ENCODE assay signal across 8 cellular contexts in the genomic region with DNA sequence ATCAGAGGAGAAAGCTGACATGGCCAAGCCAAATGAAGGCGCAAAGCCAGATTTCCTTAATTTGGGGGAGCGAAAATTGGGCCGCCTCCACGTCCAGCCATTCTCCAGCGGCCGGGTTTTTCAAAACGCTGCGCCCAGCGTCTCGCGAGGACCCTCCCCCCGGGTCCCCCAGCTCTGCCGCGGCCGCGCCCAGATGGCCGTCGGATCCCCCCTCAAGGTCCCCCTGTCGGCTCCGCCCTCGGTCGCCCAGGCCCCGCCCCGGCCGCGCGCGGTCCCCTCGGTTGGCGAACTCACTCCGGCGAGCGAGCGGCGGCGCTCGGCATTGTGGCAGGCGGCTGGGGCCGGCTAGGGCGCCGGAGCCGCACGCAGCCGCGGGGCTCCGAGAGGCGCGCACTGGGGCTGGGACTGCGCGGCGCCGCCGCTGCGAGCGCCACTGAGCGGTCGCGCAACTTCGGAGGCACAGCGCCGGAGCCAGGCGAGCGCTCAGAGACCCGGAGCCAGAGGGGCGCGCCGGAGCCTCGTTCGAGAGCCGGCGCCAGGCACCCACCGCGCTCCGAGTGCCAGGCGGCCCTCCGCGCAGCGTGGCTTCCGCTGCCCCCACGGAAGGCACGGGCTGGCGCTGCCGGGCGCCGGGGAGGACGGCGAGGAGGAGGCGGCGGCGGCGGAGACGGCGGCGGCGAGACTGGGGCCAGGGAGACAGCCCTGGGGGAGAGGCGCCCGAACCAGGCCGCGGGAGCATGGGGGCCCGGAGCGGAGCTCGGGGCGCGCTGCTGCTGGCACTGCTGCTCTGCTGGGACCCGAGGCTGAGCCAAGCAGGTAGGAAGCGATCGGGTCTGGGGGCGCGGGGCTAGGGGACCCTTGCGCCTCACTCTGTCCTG. TPM values are rescaled to one million over a fixed set of nuclear protein-coding genes. Genes with fewer than 3 reads are reported as not detected.
DNase-seq lines count a peak whose midpoint lies in the region; ATAC-seq and TF ChIP-seq lines count a peak whose summit lies in the region.

A gene (plus strand): TSS at position 322 of the 878 bp plus-strand sequence. CDS start 416 bp downstream, at position 738.

- H3K79me2 ChIP-seq in H9 (ENCODE audit: insufficient read depth, low read length): no peaks in the 10 kb centered on the region; the same call in 1 of the 2 replicates

- no peaks in the 10 kb centered on the region; a peak in 2 of 5 replicates for H3K9me3 Mint-ChIP-seq in H9
- H3K9me3 Mint-ChIP-seq in endothelial cell (ENCODE audit: unreplicated experiment): no peaks in the 10 kb centered on the region

- H4K91ac ChIP-seq in H9 (ENCODE audit: insufficient read length, low read depth, low read length) (no peak within 1 kb of the TSS), mesenchymal stem cell (ENCODE audit: low read length) (peak within 1 kb of the TSS; percentile 79)

- no peak within 1 kb of the TSS for H2AK5ac ChIP-seq in H9 (ENCODE audit: insufficient read length, low read length)
- H2AK5ac ChIP-seq in mesenchymal stem cell (ENCODE audit: low read length, severe bottlenecking): no peak within 1 kb of the TSS

- H3K18ac ChIP-seq in H9 (ENCODE audit: insufficient read length, low read depth, low read length) (no peak within 1 kb of the TSS), mesenchymal stem cell (ENCODE audit: low read depth in 1 of 2, low read length in 2 of 2) (peak within 1 kb of the TSS; percentile 90 to 93)

- H4K5ac ChIP-seq in H9 (ENCODE audit: insufficient read length, low read depth, low read length): no peak within 1 kb of the TSS

- no peak within 1 kb of the TSS for H3K56ac ChIP-seq in H9 (ENCODE audit: insufficient read length, low read depth, low read length)

- H2BK120ac ChIP-seq in H9 (ENCODE audit: low read depth, low read length, poor library complexity, severe bottlenecking) (no peak within 1 kb of the TSS), mesenchymal stem cell (ENCODE audit: low read depth, low read length) (peak within 1 kb of the TSS; percentile 87)

- WGBS in H9 (ENCODE audit: extremely low coverage, insufficient read length, low lambda C conversion rate): no CpG with 5 or more reads among the region's 110 CpGs
- WGBS in mesenchymal stem cell: under 1% methylated on average over 78 of the region's 110 CpGs

- H3K4me2 ChIP-seq in H9 (ENCODE audit: insufficient read depth, insufficient read length, low read length) (peak within 1 kb of the TSS; percentile 93), mesenchymal stem cell (ENCODE audit: low read length, poor library complexity, severe bottlenecking) (peak within 1 kb of the TSS; percentile 93)

- H3K23me2 ChIP-seq in H9 (ENCODE audit: insufficient read length, low read depth, low read length, poor library complexity, severe bottlenecking): peaks cover 24% of the 10 kb centered on the region

- TF ChIP-seq CTCF in AG04449 (IDR thresholded peaks at IDR 0.05; ENCODE audit: insufficient read depth, low read length, missing control alignments): peak; percentile 41
- TF ChIP-seq CTCF in H9 (conservative IDR thresholded peaks at IDR 0.05): peak; percentile 46; the same call in 2 of the 3 replicates
- TF ChIP-seq CTCF in endothelial cell (IDR thresholded peaks at IDR 0.05; ENCODE audit: unreplicated experiment): peak; percentile 37

- CTCF ChIA-PET in AG04449 (lab: Yijun Ruan, JAX): interaction anchor here (0.7 to 4.1 kb wide), 17 partner anchors 9 to 453 kb away, joined by 3 to 22 read pairs (median 3); no protein-coding TSS in a partner anchor

- H2AFZ ChIP-seq in H9 (ENCODE audit: low read length) (no peak within 1 kb of the TSS), mesenchymal stem cell (ENCODE audit: low read depth, low read length) (peak within 1 kb of the TSS; percentile 68)

- H3K4me3 ChIP-seq in AG04449 (ENCODE audit: low read depth, low read length): peak within 1 kb of the TSS; percentile 73
- peak within 1 kb of the TSS; percentile 52 to 87 for H3K4me3 ChIP-seq in mesenchymal stem cell (ENCODE audit: insufficient read depth in 1 of 2, low read depth in 1 of 2, low read length in 2 of 2)

- no peak within 1 kb of the TSS for H3T11ph ChIP-seq in H9 (ENCODE audit: low read length)

- H3K4ac ChIP-seq in H9 (ENCODE audit: low read depth, low read length) (no peak within 1 kb of the TSS), mesenchymal stem cell (ENCODE audit: low read depth in 1 of 2, low read length in 2 of 2) (peak within 1 kb of the TSS; percentile 15 to 93)

- peak within 1 kb of the TSS; percentile 82 to 91 for H3K4me3 Mint-ChIP-seq in H9
- peak within 1 kb of the TSS; percentile 100 for H3K4me3 Mint-ChIP-seq in endothelial cell (ENCODE audit: unreplicated experiment)

- no peaks in the 10 kb centered on the region for H4K20me1 ChIP-seq in H9 (ENCODE audit: control insufficient read depth, insufficient read depth, insufficient read length)

- H2BK15ac ChIP-seq in H9 (ENCODE audit: low read depth, low read length) (no peak within 1 kb of the TSS), mesenchymal stem cell (ENCODE audit: low read depth, poor library complexity, severe bottlenecking) (peak within 1 kb of the TSS; percentile 12)

- H3K79me1 ChIP-seq in H9 (ENCODE audit: insufficient read depth, low read depth, low read length, poor library complexity, severe bottlenecking): no peaks in the 10 kb centered on the region
- no peaks in the 10 kb centered on the region for H3K79me1 ChIP-seq in mesenchymal stem cell (replicated peaks; ENCODE audit: low read length, poor library complexity, severe bottlenecking)

- H3K27ac ChIP-seq in H9 (ENCODE audit: insufficient read length, low read depth, low read length) (no peak within 1 kb of the TSS), mesenchymal stem cell (ENCODE audit: low read length, poor library complexity, severe bottlenecking) (no peak within 1 kb of the TSS)

- H3K4me1 ChIP-seq in H9 (ENCODE audit: insufficient read depth, low read length): peaks cover 21% of the 10 kb centered on the region
- H3K4me1 ChIP-seq in mesenchymal stem cell (ENCODE audit: control insufficient read depth, insufficient read depth, low read depth, low read length): peaks cover 25% of the 10 kb centered on the region

- H4K8ac ChIP-seq in H9 (replicated peaks; ENCODE audit: insufficient read length, low read depth, low read length): no peak within 1 kb of the TSS
- peak within 1 kb of the TSS; percentile 68 for H4K8ac ChIP-seq in mesenchymal stem cell (ENCODE audit: low read length)

- H3K14ac ChIP-seq in H9 (ENCODE audit: insufficient read depth, low read length) (peak within 1 kb of the TSS; percentile 36; the same call in 1 of the 2 replicates), mesenchymal stem cell (ENCODE audit: low read length in 2 of 2) (peak within 1 kb of the TSS in 1 of 2 experiments; percentile 97)

- H2BK20ac ChIP-seq in H9 (ENCODE audit: low read depth, low read length, poor library complexity, severe bottlenecking): no peak within 1 kb of the TSS

- no peak for ATAC-seq in GM18861 (IDR thresholded peaks at IDR 0.05; ENCODE audit: unreplicated experiment)

- H3K36me3 Mint-ChIP-seq in H9 (ENCODE audit: insufficient read depth in 1 of 3, low read depth in 3 of 3) (no peaks in the 10 kb centered on the region), endothelial cell (ENCODE audit: low read depth, unreplicated experiment) (peaks cover 20% of the 10 kb centered on the region)

- DNase-seq in AG04449 (ENCODE audit: low read depth, low spot score) (no peak), H9 (peak; percentile 87), NCI-H524 (lab: John Stamatoyannopoulos, UW) (peak; percentile 44 to 65), endothelial cell (ENCODE audit: low spot score) (peak; percentile 91), mesenchymal stem cell (peak; percentile 90)
- DNase-seq in activated CD8-positive, alpha-beta memory T cell treated with anti-CD3 and anti-CD28 coated beads, Interleukin-2, amount 50 U/mL, for 4 hours: peak; percentile 63
- peak; percentile 30 to 51 (median 38) for DNase-seq in stimulated activated CD4-positive, alpha-beta T cell treated with anti-CD3 and anti-CD28 coated beads, TNF-alpha, amount 100 ng/mL, for 48 hours (ENCODE audit: low read depth in 3 of 3)

- H3K9ac ChIP-seq in H9 (ENCODE audit: extremely low read depth, insufficient read length, low read length): peak within 1 kb of the TSS; percentile 6
- peak within 1 kb of the TSS; percentile 83 for H3K9ac ChIP-seq in mesenchymal stem cell (ENCODE audit: low read length)

- no peaks in the 10 kb centered on the region for H3K36me3 ChIP-seq in mesenchymal stem cell (ENCODE audit: control insufficient read depth in 1 of 2, insufficient read depth in 2 of 2, low read depth in 1 of 2, low read length in 2 of 2)

- H3K23ac ChIP-seq in H9 (ENCODE audit: insufficient read length, low read depth, low read length) (no peak within 1 kb of the TSS), mesenchymal stem cell (ENCODE audit: low read length in 2 of 2) (peak within 1 kb of the TSS in 1 of 2 experiments; percentile 91)

- POLR2A ChIA-PET in AG04449 (lab: Yijun Ruan, JAX): interaction anchor here (0.6 to 1.7 kb wide), 6 partner anchors 21 to 48 kb away, joined by 3 to 10 read pairs (median 4); no protein-coding TSS in a partner anchor

- H3K4me1 Mint-ChIP-seq in H9 (peaks cover 52 to 61% of the 10 kb centered on the region in 2 experiments), endothelial cell (ENCODE audit: unreplicated experiment) (peaks cover 33% of the 10 kb centered on the region)

- no peak within 1 kb of the TSS for H2BK12ac ChIP-seq in H9 (ENCODE audit: insufficient read length, low read depth, low read length)
- peak within 1 kb of the TSS in 1 of 2 experiments; percentile 90 for H2BK12ac ChIP-seq in mesenchymal stem cell (ENCODE audit: low read length in 2 of 2)

- H2BK5ac ChIP-seq in H9 (ENCODE audit: insufficient read length, low read length) (no peak within 1 kb of the TSS), mesenchymal stem cell (ENCODE audit: low read depth, low read length, poor library complexity, severe bottlenecking) (no peak within 1 kb of the TSS)

- H3K9me3 ChIP-seq in H9 (ENCODE audit: control insufficient read depth, low read depth, low read length): no peaks in the 10 kb centered on the region
- H3K9me3 ChIP-seq in mesenchymal stem cell (ENCODE audit: control insufficient read depth, low read length): no peaks in the 10 kb centered on the region

- H3K27me3 ChIP-seq in H9 (ENCODE audit: insufficient read depth, low read length): peaks cover 14% of the 10 kb centered on the region; the same call in 1 of the 2 replicates
- H3K27me3 ChIP-seq in mesenchymal stem cell (ENCODE audit: control insufficient read depth in 1 of 2, insufficient read depth in 1 of 2, low read length in 2 of 2): peaks cover 34 to 74% of the 10 kb centered on the region in 2 experiments

- H3K27me3 Mint-ChIP-seq in H9 (ENCODE audit: low read depth) (peaks cover 60% of the 10 kb centered on the region), endothelial cell (ENCODE audit: unreplicated experiment) (peaks cover 13% of the 10 kb centered on the region)

- H3K27ac Mint-ChIP-seq in H9: peak within 1 kb of the TSS in 2 of 3 experiments; percentile 70 to 73; a peak in 2 of 7 replicates
- H3K27ac Mint-ChIP-seq in endothelial cell (ENCODE audit: unreplicated experiment): no peak within 1 kb of the TSS

RNA-seq across cellular contexts. Expression of the gene that starts here (rescaled TPM):
- total RNA-seq in H9 (2021) (28.4 and 29.7 TPM in 2 replicates), endothelial cell (ENCODE audit: unreplicated experiment) (231 TPM)
- 40.6 TPM for polyA plus RNA-seq in mesenchymal stem cell (2013, experiment 1 of 2)
- 38.6 TPM for polyA plus RNA-seq in mesenchymal stem cell (2013, experiment 2 of 2)
